9 cellular contexts compared by ENCODE assay signal in the genomic region with DNA sequence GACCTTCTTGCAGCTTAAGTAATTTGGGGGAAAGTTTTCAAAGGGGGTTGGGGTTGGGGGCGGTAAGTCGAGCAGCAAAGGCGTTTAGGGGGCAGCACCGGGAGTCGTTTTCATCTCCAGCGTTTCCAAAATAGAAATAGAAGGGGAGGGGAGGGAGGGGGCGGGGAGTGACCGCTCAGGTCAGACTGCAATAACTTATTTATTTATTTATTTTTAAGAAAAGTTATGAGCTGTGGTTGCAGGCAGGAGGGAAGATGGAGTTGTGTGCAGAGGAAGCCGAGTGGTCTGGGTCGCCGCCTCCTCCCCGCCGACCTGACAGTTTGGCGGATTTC. TPM values are rescaled to one million over a fixed set of nuclear protein-coding genes. Genes with fewer than 3 reads are reported as not detected.
DNase-seq lines count a peak whose midpoint lies in the region; ATAC-seq and TF ChIP-seq lines count a peak whose summit lies in the region.
"Had no signal": no experiment of that assay in that cellular context is flagged by ENCODE, and none has a peak within 500 bp of the region (broad histone marks: within the 10 kb centered on the region; RNA-seq: fewer than 3 reads in every experiment).

No MANE protein-coding gene starts in this region.

- H3K27me3 Mint-ChIP-seq in T-helper 1 cell treated with Interleukin-12 subunit alpha and Interleukin-12 subunit beta and Interleukin-4 antibody, amounts not matched to agents 30 μg/mL and 1 μg/mL, for 36 hours (ENCODE audit: low read depth), result peaks cover 67% of the 10 kb centered on the region

- no peak for DNase-seq in T-helper 1 cell
- DNase-seq in tibial nerve (ENCODE audit: low spot score in 2 of 2), result no peak
- DNase-seq in NCI-H69 (lab: John Stamatoyannopoulos, UW), result no peak
- no peak for DNase-seq in cerebellum (ENCODE audit: low spot score)
- DNase-seq: NCI-H2029 had no signal

- H3K9me3 ChIP-seq in mesodermal cell (ENCODE audit: control insufficient read depth, low read length), result no peaks in the 10 kb centered on the region
- no peaks in the 10 kb centered on the region for H3K9me3 ChIP-seq in tibial nerve

- H3K27ac ChIP-seq in cingulate gyrus (ENCODE audit: low read depth, low read length) (peak overlapping the region; percentile 85), mesodermal cell (ENCODE audit: low read depth, low read length, severe bottlenecking) (no peak overlapping the region), tibial nerve (peak overlapping the region in 2 of 4 donors; percentile 76 to 77)

- TF ChIP-seq EP300 in tibial nerve (IDR thresholded peaks at IDR 0.05), result no peak

- H3K36me3 ChIP-seq in mesodermal cell (ENCODE audit: control insufficient read depth, insufficient read depth, low read length) (peaks cover 28% of the 10 kb centered on the region), tibial nerve (no peaks in the 10 kb centered on the region)

- peak overlapping the region; percentile 97 for H3K4me3 ChIP-seq in mesodermal cell (ENCODE audit: extremely low read depth, insufficient read depth, low read length, poor library complexity, severe bottlenecking)
- peak overlapping the region; percentile 32 to 68 (median 55) for H3K4me3 ChIP-seq in tibial nerve

- no peak for ATAC-seq in HG02852 (IDR thresholded peaks at IDR 0.05; ENCODE audit: unreplicated experiment)

- H3K27ac Mint-ChIP-seq in T-helper 1 cell treated with Interleukin-12 subunit alpha and Interleukin-12 subunit beta and Interleukin-4 antibody, amounts not matched to agents 30 μg/mL and 1 μg/mL, for 36 hours, result peak overlapping the region; percentile 52

- H3K9me3 Mint-ChIP-seq in T-helper 1 cell treated with Interleukin-12 subunit alpha and Interleukin-12 subunit beta and Interleukin-4 antibody, amounts not matched to agents 30 μg/mL and 1 μg/mL, for 36 hours, result no peaks in the 10 kb centered on the region

- H3K4me3 Mint-ChIP-seq in T-helper 1 cell treated with Interleukin-12 subunit alpha and Interleukin-12 subunit beta and Interleukin-4 antibody, amounts not matched to agents 30 μg/mL and 1 μg/mL, for 36 hours, result no peak overlapping the region

- no peak for TF ChIP-seq CTCF in tibial nerve (IDR thresholded peaks at IDR 0.05)

- H3K4me1 Mint-ChIP-seq in T-helper 1 cell treated with Interleukin-12 subunit alpha and Interleukin-12 subunit beta and Interleukin-4 antibody, amounts not matched to agents 30 μg/mL and 1 μg/mL, for 36 hours (ENCODE audit: low read depth), result peaks cover 3% of the 10 kb centered on the region

- peaks cover 6% of the 10 kb centered on the region for H3K36me3 Mint-ChIP-seq in T-helper 1 cell treated with Interleukin-12 subunit alpha and Interleukin-12 subunit beta and Interleukin-4 antibody, amounts not matched to agents 30 μg/mL and 1 μg/mL, for 36 hours (ENCODE audit: low read depth)

- WGBS in mesodermal cell (ENCODE audit: insufficient coverage in 2 of 2), 2 experiments, result no CpG with 5 or more reads among the region's 14 CpGs
- WGBS in tibial nerve, 2 donors, result 3% methylated on average over 14 of the region's 14 CpGs

- H3K4me1 ChIP-seq in mesodermal cell (ENCODE audit: control insufficient read depth, insufficient read depth, low read length, poor library complexity, severe bottlenecking) (peaks cover 38% of the 10 kb centered on the region), tibial nerve (peaks cover 0 to 67% (median 29%) of the 10 kb centered on the region in 4 donors)

- no peak for TF ChIP-seq POLR2A in tibial nerve (IDR thresholded peaks at IDR 0.05)

- H3K27me3 ChIP-seq in tibial nerve, result peaks cover 0 to 81% of the 10 kb centered on the region in 2 donors

RNA-seq across cellular contexts. Expression of gene SOX9, which starts 1.5 kb away (rescaled TPM):
- polyA plus RNA-seq in mesodermal cell (2013, experiment 1 of 2), result 55.4 TPM
- 37.4 TPM for polyA plus RNA-seq in mesodermal cell (2013, experiment 2 of 2)
- 10 to 100 TPM in 3 of 4 donors, 1 to 10 TPM in 1; 6.6 to 22.9 (median 18.2) TPM for total RNA-seq in tibial nerve
- total RNA-seq in cerebellum, result 22.3 TPM
